ENCODE assay signal across 2 cellular contexts in the genomic region with DNA sequence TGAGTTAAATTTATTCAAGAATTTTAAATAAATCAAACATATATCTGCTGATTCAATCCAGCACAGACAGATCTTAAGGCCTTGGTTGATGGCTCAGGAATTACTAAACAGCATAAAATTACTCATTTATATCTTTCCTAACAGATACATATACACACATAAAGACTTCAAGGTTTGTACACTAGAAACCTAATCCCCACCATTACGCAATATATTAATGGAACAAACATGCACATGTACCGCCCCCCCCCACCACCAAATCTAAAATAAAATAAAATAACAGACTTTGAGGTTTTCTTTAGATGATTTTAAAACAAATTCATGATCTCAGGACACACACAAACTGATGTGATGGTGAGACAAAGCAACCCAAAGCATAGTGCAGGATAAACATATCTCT.
A peak's percentile ranks its signal among the peaks of the same experiment; 100 is the strongest.
TF ChIP-seq lines count a peak whose summit lies in the region.

No MANE protein-coding gene starts in this region.

TF ChIP-seq in HepG2, 621 proteins besides CTCF, POLR2A, EP300 and RAD21:
- TF ChIP-seq CEBPB (IDR thresholded peaks at IDR 0.05; ENCODE audit: borderline replicate concordance, low read depth, low read length) (peak; percentile 51; the same call in 1 of the 2 replicates), THYN1 (CRISPR knock-in tag; IDR thresholded peaks at IDR 0.05; ENCODE audit: borderline replicate concordance, low read depth) (no peak), ZNF543 (CRISPR knock-in tag; IDR thresholded peaks at IDR 0.05) (no peak)

TF ChIP-seq in H1, 55 proteins besides CTCF, POLR2A, EP300 and RAD21:
- TF ChIP-seq CEBPB (IDR thresholded peaks at IDR 0.05; ENCODE audit: low read depth, low read length), result peak; percentile 43; the same call in 1 of the 2 replicates
- TF ChIP-seq TAF1 (IDR thresholded peaks at IDR 0.05; ENCODE audit: low read depth, low read length), result no peak
- TF ChIP-seq POU5F1 (IDR thresholded peaks at IDR 0.05; ENCODE audit: low read depth, low read length), result no peak
